In the genomic region with DNA sequence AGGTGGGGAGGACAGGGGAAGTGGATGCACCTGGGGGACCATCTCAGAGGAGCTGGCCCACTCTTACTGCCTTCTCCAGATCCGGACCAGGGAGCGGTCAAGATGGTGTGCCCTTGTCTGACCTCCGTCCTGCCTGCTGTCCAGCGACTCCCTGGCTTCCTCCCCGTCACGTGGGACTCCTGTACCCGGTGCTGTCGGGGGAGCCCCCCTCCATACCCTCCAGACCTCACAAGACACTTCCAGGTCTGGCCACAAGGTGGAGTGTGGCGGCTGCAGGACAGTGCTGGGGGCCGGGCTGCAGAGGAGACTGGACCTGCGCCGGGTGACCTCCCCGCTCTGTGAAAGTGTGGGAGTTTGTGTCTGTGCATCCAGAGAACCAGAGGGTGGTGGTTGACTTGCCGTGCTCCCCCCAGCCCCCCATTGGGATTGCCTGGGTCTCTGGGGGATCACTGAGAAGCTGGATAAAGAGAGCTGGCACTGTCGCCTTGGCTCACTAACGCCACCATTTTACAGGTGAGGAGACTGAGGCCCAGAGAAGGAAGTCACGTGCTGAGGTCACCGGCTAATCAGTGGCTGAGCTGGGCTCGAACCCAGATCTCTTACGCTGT, we compare ENCODE assay signal across 1 cellular context.
TF ChIP-seq lines count a peak whose summit lies in the region.

No MANE protein-coding gene starts in this region.

TF ChIP-seq in HepG2, 621 proteins besides CTCF, POLR2A, EP300 and RAD21 (continued from another document and continues in another):
- TF ChIP-seq, protein P1, sequence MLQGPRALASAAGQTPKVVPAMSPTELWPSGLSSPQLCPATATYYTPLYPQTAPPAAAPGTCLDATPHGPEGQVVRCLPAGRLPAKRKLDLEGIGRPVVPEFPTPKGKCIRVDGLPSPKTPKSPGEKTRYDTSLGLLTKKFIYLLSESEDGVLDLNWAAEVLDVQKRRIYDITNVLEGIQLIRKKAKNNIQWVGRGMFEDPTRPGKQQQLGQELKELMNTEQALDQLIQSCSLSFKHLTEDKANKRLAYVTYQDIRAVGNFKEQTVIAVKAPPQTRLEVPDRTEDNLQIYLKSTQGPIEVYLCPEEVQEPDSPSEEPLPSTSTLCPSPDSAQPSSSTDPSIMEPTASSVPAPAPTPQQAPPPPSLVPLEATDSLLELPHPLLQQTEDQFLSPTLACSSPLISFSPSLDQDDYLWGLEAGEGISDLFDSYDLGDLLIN (CRISPR knock-in tag; IDR thresholded peaks at IDR 0.05; ENCODE audit: borderline replicate concordance), result no peak
- TF ChIP-seq ARNT2 (CRISPR knock-in tag; IDR thresholded peaks at IDR 0.05; ENCODE audit: low read depth) (0 out of 2 replicates have a peak, but pooled peaks have one; percentile 55), ZNF777 (CRISPR knock-in tag; IDR thresholded peaks at IDR 0.05) (no peak), ZNF343 (CRISPR knock-in tag; IDR thresholded peaks at IDR 0.05) (no peak), ZNF24 (IDR thresholded peaks at IDR 0.05) (no peak), ZNF549 (CRISPR knock-in tag; IDR thresholded peaks at IDR 0.05) (no peak), TAF15 (IDR thresholded peaks at IDR 0.05; ENCODE audit: low read depth, low read length, poor library complexity, severe bottlenecking) (no peak), RBM39 (IDR thresholded peaks at IDR 0.05; ENCODE audit: low read depth, low read length, poor library complexity, severe bottlenecking) (no peak), ZNF572 (CRISPR knock-in tag; IDR thresholded peaks at IDR 0.05) (no peak), ZNF264 (CRISPR knock-in tag; IDR thresholded peaks at IDR 0.05) (no peak), GTF2F1 (IDR thresholded peaks at IDR 0.05; ENCODE audit: low read length) (no peak), ZMYM2 (CRISPR knock-in tag; IDR thresholded peaks at IDR 0.05) (no peak), ZNF781 (CRISPR knock-in tag; IDR thresholded peaks at IDR 0.05; ENCODE audit: borderline replicate concordance, not compliant biosample characterization) (no peak), ZNF333 (CRISPR knock-in tag; IDR thresholded peaks at IDR 0.05; ENCODE audit: borderline replicate concordance) (no peak), PITX1 (CRISPR knock-in tag; IDR thresholded peaks at IDR 0.05) (0 out of 2 replicates have a peak, but pooled peaks have one; percentile 24), ZNF557 (CRISPR knock-in tag; IDR thresholded peaks at IDR 0.05) (no peak), NCOA5 (CRISPR knock-in tag; IDR thresholded peaks at IDR 0.05) (no peak), GATAD1 (CRISPR knock-in tag; IDR thresholded peaks at IDR 0.05) (no peak), CEBPG (CRISPR knock-in tag; IDR thresholded peaks at IDR 0.05) (no peak), ZFP36L1 (CRISPR knock-in tag; IDR thresholded peaks at IDR 0.05) (no peak), BORCS8-MEF2B (CRISPR knock-in tag; IDR thresholded peaks at IDR 0.05) (0 out of 2 replicates have a peak, but pooled peaks have one; percentile 74), EZH2 (conservative IDR thresholded peaks at IDR 0.05; ENCODE audit: low read depth, low read length) (no peak), ZNF709 (CRISPR knock-in tag; IDR thresholded peaks at IDR 0.05) (no peak), ZNF530 (CRISPR knock-in tag; IDR thresholded peaks at IDR 0.05; ENCODE audit: low read depth) (no peak), ZC3H4 (CRISPR knock-in tag; IDR thresholded peaks at IDR 0.05; ENCODE audit: borderline replicate concordance) (no peak), ZSCAN31 (CRISPR knock-in tag; IDR thresholded peaks at IDR 0.05; ENCODE audit: low read depth) (peak; percentile 44; the same call in 1 of the 2 replicates), SMAD9 (CRISPR knock-in tag; IDR thresholded peaks at IDR 0.05) (no peak), ETV5 (CRISPR knock-in tag; IDR thresholded peaks at IDR 0.05; ENCODE audit: borderline replicate concordance) (no peak), KMT2A (CRISPR knock-in tag; IDR thresholded peaks at IDR 0.05) (no peak), MTA1 (CRISPR knock-in tag; IDR thresholded peaks at IDR 0.05; ENCODE audit: borderline replicate concordance) (peak; percentile 37; the same call in 1 of the 2 replicates), ZNF878 (CRISPR knock-in tag; IDR thresholded peaks at IDR 0.05) (no peak), ZNF839 (CRISPR knock-in tag; IDR thresholded peaks at IDR 0.05; ENCODE audit: borderline replicate concordance) (no peak), ZKSCAN8 (CRISPR knock-in tag; IDR thresholded peaks at IDR 0.05; ENCODE audit: borderline replicate concordance) (no peak), KMT2B (CRISPR knock-in tag; IDR thresholded peaks at IDR 0.05) (no peak), FOXK1 (CRISPR knock-in tag; IDR thresholded peaks at IDR 0.05; ENCODE audit: borderline replicate concordance, low read depth) (no peak), ZNF570 (CRISPR knock-in tag; IDR thresholded peaks at IDR 0.05; ENCODE audit: borderline replicate concordance) (no peak), MAZ (IDR thresholded peaks at IDR 0.05; ENCODE audit: borderline replicate concordance, low read depth, low read length) (peak; percentile 29; the same call in 1 of the 2 replicates), MAZ (CRISPR knock-in tag; IDR thresholded peaks at IDR 0.05; ENCODE audit: low read depth) (peak; percentile 79), PLRG1 (conservative IDR thresholded peaks at IDR 0.05) (no peak), ZNF496 (CRISPR knock-in tag; IDR thresholded peaks at IDR 0.05; ENCODE audit: insufficient replicate concordance) (no peak), ZBTB7B (CRISPR knock-in tag; IDR thresholded peaks at IDR 0.05) (0 out of 2 replicates have a peak, but pooled peaks have one; percentile 42), CBFB (CRISPR knock-in tag; IDR thresholded peaks at IDR 0.05) (no peak)
- TF ChIP-seq, protein P2, sequence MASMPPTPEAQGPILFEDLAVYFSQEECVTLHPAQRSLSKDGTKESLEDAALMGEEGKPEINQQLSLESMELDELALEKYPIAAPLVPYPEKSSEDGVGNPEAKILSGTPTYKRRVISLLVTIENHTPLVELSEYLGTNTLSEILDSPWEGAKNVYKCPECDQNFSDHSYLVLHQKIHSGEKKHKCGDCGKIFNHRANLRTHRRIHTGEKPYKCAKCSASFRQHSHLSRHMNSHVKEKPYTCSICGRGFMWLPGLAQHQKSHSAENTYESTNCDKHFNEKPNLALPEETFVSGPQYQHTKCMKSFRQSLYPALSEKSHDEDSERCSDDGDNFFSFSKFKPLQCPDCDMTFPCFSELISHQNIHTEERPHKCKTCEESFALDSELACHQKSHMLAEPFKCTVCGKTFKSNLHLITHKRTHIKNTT (CRISPR knock-in tag; IDR thresholded peaks at IDR 0.05), result no peak
- TF ChIP-seq, protein P3, sequence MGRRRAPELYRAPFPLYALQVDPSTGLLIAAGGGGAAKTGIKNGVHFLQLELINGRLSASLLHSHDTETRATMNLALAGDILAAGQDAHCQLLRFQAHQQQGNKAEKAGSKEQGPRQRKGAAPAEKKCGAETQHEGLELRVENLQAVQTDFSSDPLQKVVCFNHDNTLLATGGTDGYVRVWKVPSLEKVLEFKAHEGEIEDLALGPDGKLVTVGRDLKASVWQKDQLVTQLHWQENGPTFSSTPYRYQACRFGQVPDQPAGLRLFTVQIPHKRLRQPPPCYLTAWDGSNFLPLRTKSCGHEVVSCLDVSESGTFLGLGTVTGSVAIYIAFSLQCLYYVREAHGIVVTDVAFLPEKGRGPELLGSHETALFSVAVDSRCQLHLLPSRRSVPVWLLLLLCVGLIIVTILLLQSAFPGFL (CRISPR knock-in tag; IDR thresholded peaks at IDR 0.05), result no peak
- TF ChIP-seq, protein P4, sequence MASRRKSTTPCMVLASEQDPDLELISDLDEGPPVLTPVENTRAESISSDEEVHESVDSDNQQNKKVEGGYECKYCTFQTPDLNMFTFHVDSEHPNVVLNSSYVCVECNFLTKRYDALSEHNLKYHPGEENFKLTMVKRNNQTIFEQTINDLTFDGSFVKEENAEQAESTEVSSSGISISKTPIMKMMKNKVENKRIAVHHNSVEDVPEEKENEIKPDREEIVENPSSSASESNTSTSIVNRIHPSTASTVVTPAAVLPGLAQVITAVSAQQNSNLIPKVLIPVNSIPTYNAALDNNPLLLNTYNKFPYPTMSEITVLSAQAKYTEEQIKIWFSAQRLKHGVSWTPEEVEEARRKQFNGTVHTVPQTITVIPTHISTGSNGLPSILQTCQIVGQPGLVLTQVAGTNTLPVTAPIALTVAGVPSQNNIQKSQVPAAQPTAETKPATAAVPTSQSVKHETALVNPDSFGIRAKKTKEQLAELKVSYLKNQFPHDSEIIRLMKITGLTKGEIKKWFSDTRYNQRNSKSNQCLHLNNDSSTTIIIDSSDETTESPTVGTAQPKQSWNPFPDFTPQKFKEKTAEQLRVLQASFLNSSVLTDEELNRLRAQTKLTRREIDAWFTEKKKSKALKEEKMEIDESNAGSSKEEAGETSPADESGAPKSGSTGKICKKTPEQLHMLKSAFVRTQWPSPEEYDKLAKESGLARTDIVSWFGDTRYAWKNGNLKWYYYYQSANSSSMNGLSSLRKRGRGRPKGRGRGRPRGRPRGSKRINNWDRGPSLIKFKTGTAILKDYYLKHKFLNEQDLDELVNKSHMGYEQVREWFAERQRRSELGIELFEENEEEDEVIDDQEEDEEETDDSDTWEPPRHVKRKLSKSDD (CRISPR knock-in tag; IDR thresholded peaks at IDR 0.05; ENCODE audit: low read depth), result no peak
- TF ChIP-seq, protein P5, sequence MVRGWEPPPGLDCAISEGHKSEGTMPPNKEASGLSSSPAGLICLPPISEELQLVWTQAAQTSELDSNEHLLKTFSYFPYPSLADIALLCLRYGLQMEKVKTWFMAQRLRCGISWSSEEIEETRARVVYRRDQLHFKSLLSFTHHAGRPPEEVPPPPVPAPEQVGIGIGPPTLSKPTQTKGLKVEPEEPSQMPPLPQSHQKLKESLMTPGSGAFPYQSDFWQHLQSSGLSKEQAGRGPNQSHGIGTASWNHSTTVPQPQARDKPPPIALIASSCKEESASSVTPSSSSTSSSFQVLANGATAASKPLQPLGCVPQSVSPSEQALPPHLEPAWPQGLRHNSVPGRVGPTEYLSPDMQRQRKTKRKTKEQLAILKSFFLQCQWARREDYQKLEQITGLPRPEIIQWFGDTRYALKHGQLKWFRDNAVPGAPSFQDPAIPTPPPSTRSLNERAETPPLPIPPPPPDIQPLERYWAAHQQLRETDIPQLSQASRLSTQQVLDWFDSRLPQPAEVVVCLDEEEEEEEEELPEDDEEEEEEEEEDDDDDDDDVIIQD (CRISPR knock-in tag; IDR thresholded peaks at IDR 0.05; ENCODE audit: low read depth), result no peak
- TF ChIP-seq, protein P6, sequence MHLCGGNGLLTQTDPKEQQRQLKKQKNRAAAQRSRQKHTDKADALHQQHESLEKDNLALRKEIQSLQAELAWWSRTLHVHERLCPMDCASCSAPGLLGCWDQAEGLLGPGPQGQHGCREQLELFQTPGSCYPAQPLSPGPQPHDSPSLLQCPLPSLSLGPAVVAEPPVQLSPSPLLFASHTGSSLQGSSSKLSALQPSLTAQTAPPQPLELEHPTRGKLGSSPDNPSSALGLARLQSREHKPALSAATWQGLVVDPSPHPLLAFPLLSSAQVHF (CRISPR knock-in tag; IDR thresholded peaks at IDR 0.05), result no peak
- TF ChIP-seq, protein P7, sequence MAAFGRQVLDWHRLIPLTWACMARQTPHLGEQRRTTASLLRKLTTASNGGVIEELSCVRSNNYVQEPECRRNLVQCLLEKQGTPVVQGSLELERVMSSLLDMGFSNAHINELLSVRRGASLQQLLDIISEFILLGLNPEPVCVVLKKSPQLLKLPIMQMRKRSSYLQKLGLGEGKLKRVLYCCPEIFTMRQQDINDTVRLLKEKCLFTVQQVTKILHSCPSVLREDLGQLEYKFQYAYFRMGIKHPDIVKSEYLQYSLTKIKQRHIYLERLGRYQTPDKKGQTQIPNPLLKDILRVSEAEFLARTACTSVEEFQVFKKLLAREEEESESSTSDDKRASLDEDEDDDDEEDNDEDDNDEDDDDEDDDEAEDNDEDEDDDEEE (CRISPR knock-in tag; IDR thresholded peaks at IDR 0.05), result no peak
- TF ChIP-seq, protein P8, sequence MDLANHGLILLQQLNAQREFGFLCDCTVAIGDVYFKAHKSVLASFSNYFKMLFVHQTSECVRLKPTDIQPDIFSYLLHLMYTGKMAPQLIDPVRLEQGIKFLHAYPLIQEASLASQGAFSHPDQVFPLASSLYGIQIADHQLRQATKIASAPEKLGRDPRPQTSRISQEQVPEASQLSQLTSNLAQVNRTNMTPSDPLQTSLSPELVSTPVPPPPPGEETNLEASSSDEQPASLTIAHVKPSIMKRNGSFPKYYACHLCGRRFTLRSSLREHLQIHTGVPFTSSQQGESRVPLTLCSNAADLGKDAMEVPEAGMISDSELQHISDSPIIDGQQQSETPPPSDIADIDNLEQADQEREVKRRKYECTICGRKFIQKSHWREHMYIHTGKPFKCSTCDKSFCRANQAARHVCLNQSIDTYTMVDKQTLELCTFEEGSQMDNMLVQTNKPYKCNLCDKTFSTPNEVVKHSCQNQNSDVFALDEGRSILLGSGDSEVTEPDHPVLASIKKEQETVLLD (CRISPR knock-in tag; IDR thresholded peaks at IDR 0.05; ENCODE audit: low read depth), result no peak
- TF ChIP-seq, protein P9, sequence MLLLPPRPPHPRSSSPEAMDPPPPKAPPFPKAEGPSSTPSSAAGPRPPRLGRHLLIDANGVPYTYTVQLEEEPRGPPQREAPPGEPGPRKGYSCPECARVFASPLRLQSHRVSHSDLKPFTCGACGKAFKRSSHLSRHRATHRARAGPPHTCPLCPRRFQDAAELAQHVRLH (CRISPR knock-in tag; IDR thresholded peaks at IDR 0.05; ENCODE audit: borderline replicate concordance, low read depth), result no peak
- TF ChIP-seq, protein P10, sequence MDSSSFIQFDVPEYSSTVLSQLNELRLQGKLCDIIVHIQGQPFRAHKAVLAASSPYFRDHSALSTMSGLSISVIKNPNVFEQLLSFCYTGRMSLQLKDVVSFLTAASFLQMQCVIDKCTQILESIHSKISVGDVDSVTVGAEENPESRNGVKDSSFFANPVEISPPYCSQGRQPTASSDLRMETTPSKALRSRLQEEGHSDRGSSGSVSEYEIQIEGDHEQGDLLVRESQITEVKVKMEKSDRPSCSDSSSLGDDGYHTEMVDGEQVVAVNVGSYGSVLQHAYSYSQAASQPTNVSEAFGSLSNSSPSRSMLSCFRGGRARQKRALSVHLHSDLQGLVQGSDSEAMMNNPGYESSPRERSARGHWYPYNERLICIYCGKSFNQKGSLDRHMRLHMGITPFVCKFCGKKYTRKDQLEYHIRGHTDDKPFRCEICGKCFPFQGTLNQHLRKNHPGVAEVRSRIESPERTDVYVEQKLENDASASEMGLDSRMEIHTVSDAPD (CRISPR knock-in tag; IDR thresholded peaks at IDR 0.05), result no peak
